12 cellular contexts compared by ENCODE assay signal in the genomic region with DNA sequence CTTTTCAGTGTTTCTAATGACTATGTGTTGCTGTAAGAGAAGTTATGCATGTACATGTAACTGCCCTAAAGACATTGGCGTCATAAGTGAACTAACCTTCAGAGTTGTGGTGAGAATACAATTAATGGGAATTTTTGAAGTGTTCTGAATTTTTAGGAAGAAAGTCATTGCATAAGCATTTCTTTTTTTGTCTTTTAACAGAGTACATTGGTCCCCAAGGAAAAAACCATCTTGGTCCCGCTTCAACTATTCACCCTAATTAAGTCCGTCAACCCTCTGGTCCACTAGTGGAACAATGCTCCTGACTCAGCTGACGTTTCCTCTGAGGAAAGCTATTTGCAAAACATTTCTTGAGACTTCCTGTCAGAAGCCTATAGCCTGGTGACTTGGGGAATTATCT. TPM values are rescaled to one million over a fixed set of nuclear protein-coding genes. Genes with fewer than 3 reads are reported as not detected.
DNase-seq lines count a peak whose midpoint lies in the region; ATAC-seq and TF ChIP-seq lines count a peak whose summit lies in the region.
"Had no signal": no experiment of that assay in that cellular context is flagged by ENCODE, and none has a peak within 500 bp of the region (broad histone marks: within the 10 kb centered on the region; RNA-seq: fewer than 3 reads in every experiment).

No MANE protein-coding gene starts in this region.

- H3K27ac ChIP-seq in heart right ventricle (peak overlapping the region in 4 of 10 donors; percentile 43 to 79 (median 46)), thoracic aorta (peak overlapping the region in 1 of 2 donors; percentile 28)
- H3K27ac ChIP-seq: right lobe of liver, WERI-Rb-1 had no signal

- no peaks in the 10 kb centered on the region for H3K9me3 ChIP-seq in heart right ventricle
- H3K9me3 ChIP-seq in thoracic aorta: no peaks in the 10 kb centered on the region
- H3K9me3 ChIP-seq: esophagus squamous epithelium, right lobe of liver had no signal

- intact Hi-C loops in heart right ventricle (cut with DNase I): no loop called here

- no peak overlapping the region for H3K4me3 ChIP-seq in heart right ventricle
- no peak overlapping the region for H3K4me3 ChIP-seq in thoracic aorta
- H3K4me3 ChIP-seq: esophagus squamous epithelium, right lobe of liver had no signal

- 50 to 69% methylated on average over 4 of the region's 4 CpGs for WGBS in heart right ventricle, 2 donors

- TF ChIP-seq CTCF in heart right ventricle (IDR thresholded peaks at IDR 0.05) (no peak), thoracic aorta (IDR thresholded peaks at IDR 0.05) (no peak), omental fat pad (IDR thresholded peaks at IDR 0.05) (no peak)

- H3K36me3 ChIP-seq in heart right ventricle (no peaks in the 10 kb centered on the region), thoracic aorta (no peaks in the 10 kb centered on the region)
- H3K36me3 ChIP-seq: esophagus squamous epithelium, right lobe of liver, WERI-Rb-1 had no signal

- H3K27me3 ChIP-seq in heart right ventricle: no peaks in the 10 kb centered on the region
- no peaks in the 10 kb centered on the region for H3K27me3 ChIP-seq in thoracic aorta (replicated peaks; ENCODE audit: insufficient read depth)
- H3K27me3 ChIP-seq: esophagus squamous epithelium, right lobe of liver had no signal

- ATAC-seq in heart right ventricle (peak in 7 of 8 donors; percentile 65 to 94 (median 88)), thoracic aorta (ENCODE audit: insufficient number of reproducible peaks, low FRiP score, low read depth) (peak; percentile 51), omental fat pad (ENCODE audit: low FRiP score) (no peak), GM18511 (IDR thresholded peaks at IDR 0.05; ENCODE audit: unreplicated experiment) (no peak)

- DNase-seq in GM04503 (ENCODE audit: low read depth) (peak; percentile 99), amniotic epithelial cell (ENCODE audit: low read depth) (peak; percentile 61), heart right ventricle (peak in 1 of 2 donors; percentile 26), thoracic aorta (ENCODE audit: low spot score) (no peak), omental fat pad (ENCODE audit: low spot score) (no peak), AML-193 (lab: John Stamatoyannopoulos, UW) (no peak)
- DNase-seq: esophagus squamous epithelium, naive B cell, right lobe of liver, WERI-Rb-1 had no signal

- peaks cover 0 to 11% (median 0%) of the 10 kb centered on the region in 9 donors for H3K4me1 ChIP-seq in heart right ventricle
- peaks cover 0 to 11% of the 10 kb centered on the region in 2 donors for H3K4me1 ChIP-seq in thoracic aorta (ENCODE audit: control insufficient read depth in 1 of 2, low read depth in 2 of 2)
- H3K4me1 ChIP-seq: esophagus squamous epithelium, right lobe of liver had no signal

RNA-seq across cellular contexts. Expression of gene VIT, which starts 41.1 kb away (rescaled TPM):
- total RNA-seq in heart right ventricle: 10 to 100 TPM in 3 of 10 donors, 1 to 10 TPM in 7; 1.2 to 23.6 (median 4.7) TPM
- polyA plus RNA-seq in heart right ventricle: 1 to 10 TPM; 2.7 to 9.6 TPM
- total RNA-seq in thoracic aorta: 10 to 100 TPM; 23.9 to 31.4 TPM
- 10 to 100 TPM; 10.2 to 36.4 (median 19.8) TPM for total RNA-seq in omental fat pad
- total RNA-seq: kidney epithelial cell, right lobe of liver had no signal

RNA-seq across cellular contexts. Expression of gene FEZ2, which starts 57.5 kb away (rescaled TPM):
- total RNA-seq in heart right ventricle (10 to 100 TPM; 29.8 to 51.7 (median 40.9) TPM), thoracic aorta (10 to 100 TPM; 42.0 to 51.4 TPM), omental fat pad (10 to 100 TPM; 41.9 to 64.0 (median 55.9) TPM)
- polyA plus RNA-seq in heart right ventricle: 10 to 100 TPM; 16.4 to 20.2 TPM

Comparison
In these comparisons a context has a peak if more than half of its experiments do, and no peak if none do; other contexts are left out.
1. DNase-seq: peak in GM04503 (single experiment) and amniotic epithelial cell (single experiment); none in thoracic aorta (single experiment), omental fat pad (single experiment) and AML-193 (0 of 2).
2. ATAC-seq: peak in heart right ventricle (7 of 8) and thoracic aorta (single experiment); none in omental fat pad (single experiment) and GM18511 (single experiment).